In genomic region chr3:169686874-169687273, GRCh38 we compare ENCODE assay signal across 1 cellular context.
TF ChIP-seq lines count a peak whose summit lies in the region.

No MANE protein-coding gene starts in this region.

TF ChIP-seq in HepG2, 621 proteins besides CTCF, POLR2A, EP300 and RAD21 (continued from another document and continues in another):
- TF ChIP-seq ZNF512B (CRISPR knock-in tag; IDR thresholded peaks at IDR 0.05; ENCODE audit: borderline replicate concordance) (no peak), NFE2L2 (IDR thresholded peaks at IDR 0.05; ENCODE audit: low read length) (no peak), TSC22D2 (CRISPR knock-in tag; IDR thresholded peaks at IDR 0.05; ENCODE audit: borderline replicate concordance) (no peak), RFX5 (IDR thresholded peaks at IDR 0.05; ENCODE audit: low read depth, low read length) (no peak), TOPORS (CRISPR knock-in tag; IDR thresholded peaks at IDR 0.05) (no peak), RXRB (CRISPR knock-in tag; IDR thresholded peaks at IDR 0.05; ENCODE audit: borderline replicate concordance) (0 out of 2 replicates have a peak, but pooled peaks have one; percentile 42), RARA (CRISPR knock-in tag; IDR thresholded peaks at IDR 0.05) (peak; percentile 58; the same call in 1 of the 2 replicates), TFE3 (CRISPR knock-in tag; IDR thresholded peaks at IDR 0.05) (peak; percentile 61; the same call in 1 of the 2 replicates), ZNF33B (CRISPR knock-in tag; IDR thresholded peaks at IDR 0.05) (no peak), TCF7 (IDR thresholded peaks at IDR 0.05; ENCODE audit: low read depth) (peak; percentile 43; the same call in 1 of the 2 replicates), AKAP8 (CRISPR knock-in tag; IDR thresholded peaks at IDR 0.05) (no peak), GMEB2 (CRISPR knock-in tag; IDR thresholded peaks at IDR 0.05; ENCODE audit: low read depth) (no peak), ZNF256 (CRISPR knock-in tag; conservative IDR thresholded peaks at IDR 0.05) (no peak), U2AF2 (IDR thresholded peaks at IDR 0.05; ENCODE audit: low read depth, low read length) (no peak), SOX13 (IDR thresholded peaks at IDR 0.05) (no peak), SOX13 (CRISPR knock-in tag; conservative IDR thresholded peaks at IDR 0.05 in 1 of 2, IDR thresholded peaks at IDR 0.05 in 1 of 2) (peak in 1 of 2 experiments; percentile 37; a peak in 1 of 4 replicates), ZSCAN22 (CRISPR knock-in tag; IDR thresholded peaks at IDR 0.05) (no peak), NPAS2 (CRISPR knock-in tag; IDR thresholded peaks at IDR 0.05; ENCODE audit: borderline replicate concordance) (no peak), ZMYM4 (CRISPR knock-in tag; IDR thresholded peaks at IDR 0.05) (peak; percentile 75), ZNF556 (CRISPR knock-in tag; IDR thresholded peaks at IDR 0.05; ENCODE audit: borderline replicate concordance) (no peak), ZNF264 (CRISPR knock-in tag; IDR thresholded peaks at IDR 0.05) (no peak), HMG20A (CRISPR knock-in tag; IDR thresholded peaks at IDR 0.05; ENCODE audit: borderline replicate concordance) (peak; percentile 49; the same call in 1 of the 2 replicates), ZNF18 (CRISPR knock-in tag; IDR thresholded peaks at IDR 0.05; ENCODE audit: insufficient replicate concordance) (no peak), ZNF329 (CRISPR knock-in tag; IDR thresholded peaks at IDR 0.05; ENCODE audit: low read depth) (no peak), ZBTB26 (CRISPR knock-in tag; IDR thresholded peaks at IDR 0.05; ENCODE audit: borderline replicate concordance) (no peak), AGO1 (IDR thresholded peaks at IDR 0.05; ENCODE audit: low read depth, low read length, poor library complexity, severe bottlenecking) (no peak), AGO2 (optimal IDR thresholded peaks at IDR 0.05; ENCODE audit: low read depth, low read length) (no peak), FOSL1 (CRISPR knock-in tag; IDR thresholded peaks at IDR 0.05; ENCODE audit: borderline replicate concordance) (no peak), ZNF605 (CRISPR knock-in tag; IDR thresholded peaks at IDR 0.05) (no peak), ZNF207 (IDR thresholded peaks at IDR 0.05; ENCODE audit: borderline replicate concordance) (no peak), ZNF629 (CRISPR knock-in tag; conservative IDR thresholded peaks at IDR 0.05) (no peak), USF2 (IDR thresholded peaks at IDR 0.05; ENCODE audit: low read depth, low read length) (peak; percentile 82), USF2 (CRISPR knock-in tag; IDR thresholded peaks at IDR 0.05; ENCODE audit: borderline replicate concordance) (peak; percentile 76; the same call in 1 of the 2 replicates), ZNF761 (CRISPR knock-in tag; conservative IDR thresholded peaks at IDR 0.05) (no peak)
- TF ChIP-seq, protein P1, sequence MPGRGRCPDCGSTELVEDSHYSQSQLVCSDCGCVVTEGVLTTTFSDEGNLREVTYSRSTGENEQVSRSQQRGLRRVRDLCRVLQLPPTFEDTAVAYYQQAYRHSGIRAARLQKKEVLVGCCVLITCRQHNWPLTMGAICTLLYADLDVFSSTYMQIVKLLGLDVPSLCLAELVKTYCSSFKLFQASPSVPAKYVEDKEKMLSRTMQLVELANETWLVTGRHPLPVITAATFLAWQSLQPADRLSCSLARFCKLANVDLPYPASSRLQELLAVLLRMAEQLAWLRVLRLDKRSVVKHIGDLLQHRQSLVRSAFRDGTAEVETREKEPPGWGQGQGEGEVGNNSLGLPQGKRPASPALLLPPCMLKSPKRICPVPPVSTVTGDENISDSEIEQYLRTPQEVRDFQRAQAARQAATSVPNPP (CRISPR knock-in tag; IDR thresholded peaks at IDR 0.05), result no peak
- TF ChIP-seq, protein P2, sequence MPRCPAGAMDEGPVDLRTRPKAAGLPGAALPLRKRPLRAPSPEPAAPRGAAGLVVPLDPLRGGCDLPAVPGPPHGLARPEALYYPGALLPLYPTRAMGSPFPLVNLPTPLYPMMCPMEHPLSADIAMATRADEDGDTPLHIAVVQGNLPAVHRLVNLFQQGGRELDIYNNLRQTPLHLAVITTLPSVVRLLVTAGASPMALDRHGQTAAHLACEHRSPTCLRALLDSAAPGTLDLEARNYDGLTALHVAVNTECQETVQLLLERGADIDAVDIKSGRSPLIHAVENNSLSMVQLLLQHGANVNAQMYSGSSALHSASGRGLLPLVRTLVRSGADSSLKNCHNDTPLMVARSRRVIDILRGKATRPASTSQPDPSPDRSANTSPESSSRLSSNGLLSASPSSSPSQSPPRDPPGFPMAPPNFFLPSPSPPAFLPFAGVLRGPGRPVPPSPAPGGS (CRISPR knock-in tag; IDR thresholded peaks at IDR 0.05), result no peak
- TF ChIP-seq, protein P3, sequence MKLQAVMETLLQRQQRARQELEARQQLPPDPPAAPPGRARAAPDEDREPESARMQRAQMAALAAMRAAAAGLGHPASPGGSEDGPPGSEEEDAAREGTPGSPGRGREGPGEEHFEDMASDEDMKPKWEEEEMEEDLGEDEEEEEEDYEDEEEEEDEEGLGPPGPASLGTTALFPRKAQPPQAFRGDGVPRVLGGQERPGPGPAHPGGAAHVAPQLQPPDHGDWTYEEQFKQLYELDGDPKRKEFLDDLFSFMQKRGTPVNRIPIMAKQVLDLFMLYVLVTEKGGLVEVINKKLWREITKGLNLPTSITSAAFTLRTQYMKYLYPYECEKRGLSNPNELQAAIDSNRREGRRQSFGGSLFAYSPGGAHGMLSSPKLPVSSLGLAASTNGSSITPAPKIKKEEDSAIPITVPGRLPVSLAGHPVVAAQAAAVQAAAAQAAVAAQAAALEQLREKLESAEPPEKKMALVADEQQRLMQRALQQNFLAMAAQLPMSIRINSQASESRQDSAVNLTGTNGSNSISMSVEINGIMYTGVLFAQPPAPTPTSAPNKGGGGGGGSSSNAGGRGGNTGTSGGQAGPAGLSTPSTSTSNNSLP (IDR thresholded peaks at IDR 0.05; ENCODE audit: low read depth, low read length), result no peak
- TF ChIP-seq, protein P4, sequence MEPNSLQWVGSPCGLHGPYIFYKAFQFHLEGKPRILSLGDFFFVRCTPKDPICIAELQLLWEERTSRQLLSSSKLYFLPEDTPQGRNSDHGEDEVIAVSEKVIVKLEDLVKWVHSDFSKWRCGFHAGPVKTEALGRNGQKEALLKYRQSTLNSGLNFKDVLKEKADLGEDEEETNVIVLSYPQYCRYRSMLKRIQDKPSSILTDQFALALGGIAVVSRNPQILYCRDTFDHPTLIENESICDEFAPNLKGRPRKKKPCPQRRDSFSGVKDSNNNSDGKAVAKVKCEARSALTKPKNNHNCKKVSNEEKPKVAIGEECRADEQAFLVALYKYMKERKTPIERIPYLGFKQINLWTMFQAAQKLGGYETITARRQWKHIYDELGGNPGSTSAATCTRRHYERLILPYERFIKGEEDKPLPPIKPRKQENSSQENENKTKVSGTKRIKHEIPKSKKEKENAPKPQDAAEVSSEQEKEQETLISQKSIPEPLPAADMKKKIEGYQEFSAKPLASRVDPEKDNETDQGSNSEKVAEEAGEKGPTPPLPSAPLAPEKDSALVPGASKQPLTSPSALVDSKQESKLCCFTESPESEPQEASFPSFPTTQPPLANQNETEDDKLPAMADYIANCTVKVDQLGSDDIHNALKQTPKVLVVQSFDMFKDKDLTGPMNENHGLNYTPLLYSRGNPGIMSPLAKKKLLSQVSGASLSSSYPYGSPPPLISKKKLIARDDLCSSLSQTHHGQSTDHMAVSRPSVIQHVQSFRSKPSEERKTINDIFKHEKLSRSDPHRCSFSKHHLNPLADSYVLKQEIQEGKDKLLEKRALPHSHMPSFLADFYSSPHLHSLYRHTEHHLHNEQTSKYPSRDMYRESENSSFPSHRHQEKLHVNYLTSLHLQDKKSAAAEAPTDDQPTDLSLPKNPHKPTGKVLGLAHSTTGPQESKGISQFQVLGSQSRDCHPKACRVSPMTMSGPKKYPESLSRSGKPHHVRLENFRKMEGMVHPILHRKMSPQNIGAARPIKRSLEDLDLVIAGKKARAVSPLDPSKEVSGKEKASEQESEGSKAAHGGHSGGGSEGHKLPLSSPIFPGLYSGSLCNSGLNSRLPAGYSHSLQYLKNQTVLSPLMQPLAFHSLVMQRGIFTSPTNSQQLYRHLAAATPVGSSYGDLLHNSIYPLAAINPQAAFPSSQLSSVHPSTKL (CRISPR knock-in tag; IDR thresholded peaks at IDR 0.05), result peak; percentile 79
- TF ChIP-seq, protein P5, sequence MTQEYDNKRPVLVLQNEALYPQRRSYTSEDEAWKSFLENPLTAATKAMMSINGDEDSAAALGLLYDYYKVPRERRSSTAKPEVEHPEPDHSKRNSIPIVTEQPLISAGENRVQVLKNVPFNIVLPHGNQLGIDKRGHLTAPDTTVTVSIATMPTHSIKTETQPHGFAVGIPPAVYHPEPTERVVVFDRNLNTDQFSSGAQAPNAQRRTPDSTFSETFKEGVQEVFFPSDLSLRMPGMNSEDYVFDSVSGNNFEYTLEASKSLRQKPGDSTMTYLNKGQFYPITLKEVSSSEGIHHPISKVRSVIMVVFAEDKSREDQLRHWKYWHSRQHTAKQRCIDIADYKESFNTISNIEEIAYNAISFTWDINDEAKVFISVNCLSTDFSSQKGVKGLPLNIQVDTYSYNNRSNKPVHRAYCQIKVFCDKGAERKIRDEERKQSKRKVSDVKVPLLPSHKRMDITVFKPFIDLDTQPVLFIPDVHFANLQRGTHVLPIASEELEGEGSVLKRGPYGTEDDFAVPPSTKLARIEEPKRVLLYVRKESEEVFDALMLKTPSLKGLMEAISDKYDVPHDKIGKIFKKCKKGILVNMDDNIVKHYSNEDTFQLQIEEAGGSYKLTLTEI (CRISPR knock-in tag; conservative IDR thresholded peaks at IDR 0.05), result no peak
